1 cellular context compared by ENCODE assay signal in the genomic region with DNA sequence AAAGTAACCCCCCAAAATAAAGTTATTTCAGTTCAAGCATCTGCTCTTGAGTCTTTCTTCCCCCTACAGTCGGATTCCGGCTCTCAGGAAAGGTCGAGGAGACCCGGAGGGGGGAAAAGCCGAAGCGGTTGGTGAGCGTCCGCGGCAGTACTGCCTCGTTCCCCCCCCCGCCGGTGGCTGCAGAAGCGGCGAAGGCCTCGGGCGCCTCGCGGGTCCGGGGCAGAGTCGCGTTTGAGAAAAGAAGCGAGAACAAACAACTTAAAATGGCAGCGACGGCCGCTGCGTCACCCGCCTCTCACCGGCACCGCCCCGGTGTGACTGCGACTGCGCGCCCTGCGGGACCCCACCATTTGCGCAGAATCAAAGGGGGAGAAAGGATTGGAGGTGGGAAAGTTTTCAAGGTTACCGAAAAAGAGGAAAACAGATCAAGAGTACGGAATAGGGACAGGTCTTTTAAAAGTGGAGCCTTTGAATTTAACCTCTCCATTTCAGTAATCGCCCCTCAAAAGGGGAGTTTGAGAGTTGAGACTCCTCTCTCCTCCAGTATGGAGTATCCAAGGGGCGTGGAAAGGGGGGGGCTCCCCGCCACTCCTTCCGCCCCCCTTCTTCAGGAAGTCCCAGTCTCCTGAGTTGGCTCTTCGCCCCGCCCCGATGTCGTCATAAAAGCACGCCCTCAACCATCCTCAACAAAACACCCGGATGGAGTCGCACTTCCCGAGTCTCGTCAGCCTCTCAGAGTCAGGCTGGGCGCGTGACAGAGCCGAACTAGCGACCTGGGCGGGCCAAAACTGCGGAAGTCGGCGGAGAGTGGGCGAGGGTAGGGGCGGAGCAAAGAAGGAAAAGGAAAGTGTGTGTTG.
TF ChIP-seq lines count a peak whose summit lies in the region.

No MANE protein-coding gene starts in this region.

TF ChIP-seq in HepG2, 621 proteins besides CTCF, POLR2A, EP300 and RAD21 (continued from another document and continues in another):
- TF ChIP-seq NFAT5 (CRISPR knock-in tag; IDR thresholded peaks at IDR 0.05) (no peak), GLI4 (CRISPR knock-in tag; IDR thresholded peaks at IDR 0.05; ENCODE audit: borderline replicate concordance) (peak; percentile 88), ATF7 (IDR thresholded peaks at IDR 0.05) (peak; percentile 96), ATF7 (CRISPR knock-in tag; IDR thresholded peaks at IDR 0.05) (0 out of 2 replicates have a peak, but pooled peaks have one; percentile 7), ZUFSP (CRISPR knock-in tag; IDR thresholded peaks at IDR 0.05; ENCODE audit: borderline replicate concordance) (no peak), ZFP1 (CRISPR knock-in tag; IDR thresholded peaks at IDR 0.05) (no peak; the same call in 1 of the 2 replicates), ZNF264 (CRISPR knock-in tag; IDR thresholded peaks at IDR 0.05) (no peak; the same call in 1 of the 2 replicates), TCF7 (IDR thresholded peaks at IDR 0.05; ENCODE audit: low read depth) (no peak), GATA4 (IDR thresholded peaks at IDR 0.05; ENCODE audit: borderline replicate concordance, low read depth) (peak; percentile 90), PHF8 (CRISPR knock-in tag; IDR thresholded peaks at IDR 0.05) (peak; percentile 86), HNRNPK (IDR thresholded peaks at IDR 0.05; ENCODE audit: low read depth, low read length, poor library complexity, severe bottlenecking) (no peak), ARID5B (CRISPR knock-in tag; IDR thresholded peaks at IDR 0.05) (peak; percentile 36; the same call in 1 of the 2 replicates), ZFP62 (CRISPR knock-in tag; IDR thresholded peaks at IDR 0.05) (no peak), ZNF660 (CRISPR knock-in tag; IDR thresholded peaks at IDR 0.05; ENCODE audit: borderline replicate concordance, low read depth) (peak; percentile 24; the same call in 1 of the 2 replicates), ZNF333 (CRISPR knock-in tag; IDR thresholded peaks at IDR 0.05; ENCODE audit: borderline replicate concordance) (peak; percentile 79; the same call in 1 of the 2 replicates), SMC3 (IDR thresholded peaks at IDR 0.05; ENCODE audit: low read length) (no peak; the same call in 1 of the 2 replicates), NPAS2 (CRISPR knock-in tag; IDR thresholded peaks at IDR 0.05; ENCODE audit: borderline replicate concordance) (no peak), CEBPB (IDR thresholded peaks at IDR 0.05; ENCODE audit: borderline replicate concordance, low read depth, low read length) (peak; percentile 90), ZFAT (CRISPR knock-in tag; conservative IDR thresholded peaks at IDR 0.05) (peak; percentile 79), ZNF275 (CRISPR knock-in tag; IDR thresholded peaks at IDR 0.05; ENCODE audit: borderline replicate concordance) (peak; percentile 91; the same call in 1 of the 2 replicates), ARNT (IDR thresholded peaks at IDR 0.05) (no peak), ZC3H4 (CRISPR knock-in tag; IDR thresholded peaks at IDR 0.05; ENCODE audit: borderline replicate concordance) (no peak; the same call in 1 of the 2 replicates), MIER3 (CRISPR knock-in tag; IDR thresholded peaks at IDR 0.05; ENCODE audit: borderline replicate concordance) (peak; percentile 65), ZNF644 (CRISPR knock-in tag; IDR thresholded peaks at IDR 0.05; ENCODE audit: low read depth) (no peak), ZBTB21 (CRISPR knock-in tag; IDR thresholded peaks at IDR 0.05) (peak; percentile 48; the same call in 1 of the 2 replicates), MXI1 (IDR thresholded peaks at IDR 0.05; ENCODE audit: borderline replicate concordance, low read depth, low read length) (peak; percentile 49; the same call in 1 of the 3 replicates), ZNF788 (CRISPR knock-in tag; IDR thresholded peaks at IDR 0.05; ENCODE audit: borderline replicate concordance) (0 out of 2 replicates have a peak, but pooled peaks have one; percentile 33), KAT2B (IDR thresholded peaks at IDR 0.05; ENCODE audit: borderline replicate concordance, low read depth, low read length) (no peak), ZSCAN22 (CRISPR knock-in tag; IDR thresholded peaks at IDR 0.05) (no peak), MEIS2 (CRISPR knock-in tag; IDR thresholded peaks at IDR 0.05) (0 out of 2 replicates have a peak, but pooled peaks have one; percentile 72), SALL1 (CRISPR knock-in tag; IDR thresholded peaks at IDR 0.05) (no peak; the same call in none of the 2 replicates), ARID2 (CRISPR knock-in tag; IDR thresholded peaks at IDR 0.05; ENCODE audit: borderline replicate concordance) (no peak), ZNF260 (CRISPR knock-in tag; IDR thresholded peaks at IDR 0.05; ENCODE audit: borderline replicate concordance, low read depth) (no peak), ZNF678 (CRISPR knock-in tag; IDR thresholded peaks at IDR 0.05) (no peak), ZNF766 (CRISPR knock-in tag; IDR thresholded peaks at IDR 0.05; ENCODE audit: borderline replicate concordance) (peak; percentile 89; the same call in 1 of the 2 replicates), ZNF816 (CRISPR knock-in tag; IDR thresholded peaks at IDR 0.05; ENCODE audit: borderline replicate concordance) (peak; percentile 97), ZNF879 (CRISPR knock-in tag; IDR thresholded peaks at IDR 0.05) (0 out of 2 replicates have a peak, but pooled peaks have one; percentile 22), RFX1 (IDR thresholded peaks at IDR 0.05) (no peak)
- TF ChIP-seq, protein P1, sequence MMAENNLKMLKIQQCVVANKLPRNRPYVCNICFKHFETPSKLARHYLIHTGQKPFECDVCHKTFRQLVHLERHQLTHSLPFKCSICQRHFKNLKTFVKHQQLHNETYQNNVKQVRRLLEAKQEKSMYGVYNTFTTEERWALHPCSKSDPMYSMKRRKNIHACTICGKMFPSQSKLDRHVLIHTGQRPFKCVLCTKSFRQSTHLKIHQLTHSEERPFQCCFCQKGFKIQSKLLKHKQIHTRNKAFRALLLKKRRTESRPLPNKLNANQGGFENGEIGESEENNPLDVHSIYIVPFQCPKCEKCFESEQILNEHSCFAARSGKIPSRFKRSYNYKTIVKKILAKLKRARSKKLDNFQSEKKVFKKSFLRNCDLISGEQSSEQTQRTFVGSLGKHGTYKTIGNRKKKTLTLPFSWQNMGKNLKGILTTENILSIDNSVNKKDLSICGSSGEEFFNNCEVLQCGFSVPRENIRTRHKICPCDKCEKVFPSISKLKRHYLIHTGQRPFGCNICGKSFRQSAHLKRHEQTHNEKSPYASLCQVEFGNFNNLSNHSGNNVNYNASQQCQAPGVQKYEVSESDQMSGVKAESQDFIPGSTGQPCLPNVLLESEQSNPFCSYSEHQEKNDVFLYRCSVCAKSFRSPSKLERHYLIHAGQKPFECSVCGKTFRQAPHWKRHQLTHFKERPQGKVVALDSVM (CRISPR knock-in tag; IDR thresholded peaks at IDR 0.05) = no peak
- TF ChIP-seq, protein P2, sequence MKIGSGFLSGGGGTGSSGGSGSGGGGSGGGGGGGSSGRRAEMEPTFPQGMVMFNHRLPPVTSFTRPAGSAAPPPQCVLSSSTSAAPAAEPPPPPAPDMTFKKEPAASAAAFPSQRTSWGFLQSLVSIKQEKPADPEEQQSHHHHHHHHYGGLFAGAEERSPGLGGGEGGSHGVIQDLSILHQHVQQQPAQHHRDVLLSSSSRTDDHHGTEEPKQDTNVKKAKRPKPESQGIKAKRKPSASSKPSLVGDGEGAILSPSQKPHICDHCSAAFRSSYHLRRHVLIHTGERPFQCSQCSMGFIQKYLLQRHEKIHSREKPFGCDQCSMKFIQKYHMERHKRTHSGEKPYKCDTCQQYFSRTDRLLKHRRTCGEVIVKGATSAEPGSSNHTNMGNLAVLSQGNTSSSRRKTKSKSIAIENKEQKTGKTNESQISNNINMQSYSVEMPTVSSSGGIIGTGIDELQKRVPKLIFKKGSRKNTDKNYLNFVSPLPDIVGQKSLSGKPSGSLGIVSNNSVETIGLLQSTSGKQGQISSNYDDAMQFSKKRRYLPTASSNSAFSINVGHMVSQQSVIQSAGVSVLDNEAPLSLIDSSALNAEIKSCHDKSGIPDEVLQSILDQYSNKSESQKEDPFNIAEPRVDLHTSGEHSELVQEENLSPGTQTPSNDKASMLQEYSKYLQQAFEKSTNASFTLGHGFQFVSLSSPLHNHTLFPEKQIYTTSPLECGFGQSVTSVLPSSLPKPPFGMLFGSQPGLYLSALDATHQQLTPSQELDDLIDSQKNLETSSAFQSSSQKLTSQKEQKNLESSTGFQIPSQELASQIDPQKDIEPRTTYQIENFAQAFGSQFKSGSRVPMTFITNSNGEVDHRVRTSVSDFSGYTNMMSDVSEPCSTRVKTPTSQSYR (CRISPR knock-in tag; IDR thresholded peaks at IDR 0.05; ENCODE audit: borderline replicate concordance) = no peak; the same call in 1 of the 2 replicates
